In genomic region chr1:16773019-16773596, GRCh38 we compare ENCODE assay signal across 5 cellular contexts. TPM values are rescaled to one million over a fixed set of nuclear protein-coding genes. Genes with fewer than 3 reads are reported as not detected.
"Had no signal": no experiment of that assay in that cellular context is flagged by ENCODE, and none has a peak within 500 bp of the region (broad histone marks: within the 10 kb centered on the region; RNA-seq: fewer than 3 reads in every experiment).

No MANE protein-coding gene starts in this region.

RNA-seq across cellular contexts. Expression of gene RNU1-4, which starts 32.8 kb away (rescaled TPM):
- polyA plus RNA-seq: naive thymus-derived CD4-positive, alpha-beta T cell; ovary; small intestine; thymus; urinary bladder had no signal
